Comparison of ENCODE assay signal across 10 cellular contexts in the genomic region with DNA sequence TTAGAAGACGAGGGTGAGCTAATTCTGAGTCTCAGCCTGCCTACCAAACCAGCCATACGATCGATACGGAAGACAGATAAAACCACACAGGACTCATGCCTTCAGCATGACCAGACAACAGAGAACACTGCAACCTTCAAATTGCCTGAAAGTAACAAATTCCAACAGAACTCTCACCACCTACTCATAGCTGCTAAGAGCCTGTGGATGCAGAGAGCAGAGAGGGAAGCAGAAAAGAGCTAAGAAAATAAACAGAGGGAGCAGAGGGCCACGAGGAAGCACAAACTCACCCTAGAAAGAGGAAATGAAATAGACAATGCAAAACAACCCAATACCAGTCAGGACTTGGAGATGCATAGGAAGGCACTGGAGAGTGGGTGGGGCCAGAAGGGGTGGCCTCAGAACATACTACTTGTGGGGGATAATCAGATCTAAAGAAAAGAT.
DNase-seq lines count a peak whose midpoint lies in the region; ATAC-seq and TF ChIP-seq lines count a peak whose summit lies in the region.
"Had no signal": no experiment of that assay in that cellular context is flagged by ENCODE, and none has a peak within 500 bp of the region (broad histone marks: within the 10 kb centered on the region; RNA-seq: fewer than 3 reads in every experiment).

No MANE protein-coding gene starts in this region.

- ATAC-seq in GM19025 (IDR thresholded peaks at IDR 0.05; ENCODE audit: low read depth, unreplicated experiment): peak; percentile 72
- peak; percentile 79 for ATAC-seq in HG02938 (IDR thresholded peaks at IDR 0.05; ENCODE audit: unreplicated experiment)
- ATAC-seq in RWPE2 (ENCODE audit: low read depth): peak; percentile 71
- no peak for ATAC-seq in upper lobe of right lung
- no peak for ATAC-seq in left ventricle myocardium superior

- no peaks in the 10 kb centered on the region for H3K9me3 ChIP-seq in RWPE2 (ENCODE audit: severe bottlenecking)
- H3K9me3 ChIP-seq in upper lobe of right lung: no peaks in the 10 kb centered on the region

- H3K27me3 ChIP-seq in RWPE2 (ENCODE audit: insufficient read depth, poor library complexity, severe bottlenecking): no peaks in the 10 kb centered on the region
- H3K27me3 ChIP-seq in upper lobe of right lung: no peaks in the 10 kb centered on the region

- peaks cover 8% of the 10 kb centered on the region for H3K9me3 Mint-ChIP-seq in osteocyte (ENCODE audit: unreplicated experiment)

- H3K4me1 ChIP-seq in RWPE2 (ENCODE audit: insufficient read depth, poor library complexity, severe bottlenecking) (peaks cover 23% of the 10 kb centered on the region), upper lobe of right lung (no peaks in the 10 kb centered on the region)

- no peaks in the 10 kb centered on the region for H3K36me3 ChIP-seq in RWPE2 (ENCODE audit: low read depth)
- H3K36me3 ChIP-seq in upper lobe of right lung: no peaks in the 10 kb centered on the region

- DNase-seq in RWPE2 (ENCODE audit: low spot score): no peak
- no peak for DNase-seq in osteocyte (ENCODE audit: extremely low spot score, unreplicated experiment)
- DNase-seq in upper lobe of right lung: no peak
- DNase-seq in left ventricle myocardium superior: no peak
- no peak for DNase-seq in NCI-H524 treated with DMSO at 0.1 percent for 48 hours (lab: John Stamatoyannopoulos, UW)
- DNase-seq in activated CD4-positive, CD25-positive, alpha-beta regulatory T cell treated with anti-CD3 and anti-CD28 coated beads, Interleukin-2, amount 50 U/mL, for 72 hours: no peak
- DNase-seq: activated T-cell treated with anti-CD3 and anti-CD28 coated beads for 4 hours had no signal

- intact Hi-C loops in upper lobe of right lung (cut with DNase I): no loop called here
- intact Hi-C loops in left ventricle myocardium superior (cut with micrococcal nuclease): no loop called here

- H3K27me3 Mint-ChIP-seq in osteocyte (ENCODE audit: unreplicated experiment): no peaks in the 10 kb centered on the region

- H3K4me3 ChIP-seq in RWPE2 (ENCODE audit: severe bottlenecking) (no peak overlapping the region), upper lobe of right lung (no peak overlapping the region)
- H3K4me3 ChIP-seq: lung had no signal

- peaks cover 1% of the 10 kb centered on the region for H3K36me3 Mint-ChIP-seq in osteocyte (ENCODE audit: unreplicated experiment)

- H3K27ac ChIP-seq in RWPE2 (ENCODE audit: poor library complexity, severe bottlenecking) (peak overlapping the region; percentile 76), upper lobe of right lung (no peak overlapping the region)

- TF ChIP-seq CTCF in RWPE2 (IDR thresholded peaks at IDR 0.05; ENCODE audit: poor library complexity, severe bottlenecking) (no peak), osteocyte (IDR thresholded peaks at IDR 0.05) (no peak), upper lobe of right lung (IDR thresholded peaks at IDR 0.05) (no peak)

- peak overlapping the region; percentile 53 for H3K27ac Mint-ChIP-seq in osteocyte (ENCODE audit: unreplicated experiment)

- H3K4me3 Mint-ChIP-seq in osteocyte (ENCODE audit: unreplicated experiment): no peak overlapping the region

- H3K4me1 Mint-ChIP-seq in osteocyte (ENCODE audit: unreplicated experiment): peaks cover 39% of the 10 kb centered on the region

Comparison
In these comparisons a context has a peak if more than half of its experiments do, and no peak if none do; other contexts are left out.
1. ATAC-seq: peak in GM19025 (single experiment), HG02938 (single experiment) and RWPE2 (single experiment); none in upper lobe of right lung (single experiment) and left ventricle myocardium superior (single experiment).